In genomic region chr5:14715481-14715880, GRCh38 we compare ENCODE assay signal across 28 cellular contexts. TPM values are rescaled to one million over a fixed set of nuclear protein-coding genes. Genes with fewer than 3 reads are reported as not detected.
DNase-seq lines count a peak whose midpoint lies in the region; ATAC-seq and TF ChIP-seq lines count a peak whose summit lies in the region.
"Had no signal": no experiment of that assay in that cellular context is flagged by ENCODE, and none has a peak within 500 bp of the region (broad histone marks: within the 10 kb centered on the region; RNA-seq: fewer than 3 reads in every experiment).

No MANE protein-coding gene starts in this region.

- DNase-seq in activated naive CD4-positive, alpha-beta T cell treated with anti-CD3 and anti-CD28 coated beads for 36 hours: no peak
- no peak for DNase-seq in activated naive CD4-positive, alpha-beta T cell treated with anti-CD3 and anti-CD28 coated beads, Interleukin-2, amount 10 ng/mL, durations not matched to agents 7 days and 5 days
- peak; percentile 16 to 41 for DNase-seq in foreskin fibroblast
- no peak for DNase-seq in stimulated activated effector memory CD8-positive, alpha-beta T cell treated with anti-CD3 and anti-CD28 coated beads, Interleukin-12 subunit alpha, Interleukin-12 subunit beta, amount 100 ng/mL, for 72 hours (ENCODE audit: low spot score in 2 of 2)
- no peak for DNase-seq in effector CD8-positive, alpha-beta T cell (lab: John Stamatoyannopoulos, UW)
- DNase-seq in dorsolateral prefrontal cortex: no peak
- DNase-seq: activated CD4-positive, alpha-beta T cell treated with anti-CD3 and anti-CD28 coated beads, Interleukin-2, amount 50 U/mL, for 48 hours; activated effector memory CD4-positive, alpha-beta T cell treated with anti-CD3 and anti-CD28 coated beads, Interleukin-2, amount 50 U/mL, for 16 hours; body of pancreas; Calu3; effector memory CD4-positive, alpha-beta T cell; Kasumi-1; left colon; NCI-H1436 treated with DMSO at 0.1 percent for 48 hours; NCI-H345; NCI-H82; stimulated activated CD4-positive, alpha-beta T cell treated with anti-CD3 and anti-CD28 coated beads, Interleukin-15, amount 100 ng/mL, for 24 hours; stimulated activated naive CD8-positive, alpha-beta T cell treated with anti-CD3 and anti-CD28 coated beads, Interleukin-15, Interleukin-2, amounts not matched to agents 100 U/mL and 50 U/mL, for 24 hours; T-helper 1 cell had no signal

- H3K27ac ChIP-seq in VCaP: peak overlapping the region; percentile 96
- H3K27ac ChIP-seq in dorsolateral prefrontal cortex: peak overlapping the region in 1 of 59 donors; percentile 7
- H3K27ac ChIP-seq: body of pancreas, gastroesophageal sphincter, hepatocyte, thoracic aorta had no signal

- H3K4me3 ChIP-seq in foreskin fibroblast (ENCODE audit: low read depth in 1 of 2, low read length in 2 of 2): no peak overlapping the region
- H3K4me3 ChIP-seq in dorsolateral prefrontal cortex: no peak overlapping the region
- H3K4me3 ChIP-seq: body of pancreas, gastroesophageal sphincter, GM12878, hepatocyte, thoracic aorta had no signal

- H3K4me1 Mint-ChIP-seq in activated naive CD4-positive, alpha-beta T cell treated with anti-CD3 and anti-CD28 coated beads for 36 hours (ENCODE audit: low read depth): peaks cover 22% of the 10 kb centered on the region
- H3K4me1 Mint-ChIP-seq in activated naive CD4-positive, alpha-beta T cell treated with anti-CD3 and anti-CD28 coated beads, Interleukin-2, amount 10 ng/mL, durations not matched to agents 7 days and 5 days: peaks cover 2% of the 10 kb centered on the region
- peaks cover 40% of the 10 kb centered on the region for H3K4me1 Mint-ChIP-seq in stimulated activated effector memory CD8-positive, alpha-beta T cell treated with anti-CD3 and anti-CD28 coated beads, Interleukin-12 subunit alpha, Interleukin-12 subunit beta, amount 100 ng/mL, for 72 hours

- no peak for ATAC-seq in stimulated activated effector memory CD8-positive, alpha-beta T cell treated with anti-CD3 and anti-CD28 coated beads, Interleukin-12 subunit alpha, Interleukin-12 subunit beta, amount 100 ng/mL, for 72 hours
- ATAC-seq in GM21447 (IDR thresholded peaks at IDR 0.05; ENCODE audit: unreplicated experiment): no peak
- ATAC-seq: activated CD4-positive, CD25-positive, alpha-beta regulatory T cell treated with anti-CD3 and anti-CD28 coated beads, Interleukin-2, amount 50 U/mL, for 24 hours; body of pancreas; gastroesophageal sphincter; GM12878; HepG2; left colon; stimulated activated naive CD8-positive, alpha-beta T cell treated with anti-CD3 and anti-CD28 coated beads, Interleukin-15, Interleukin-2, amounts not matched to agents 100 U/mL and 50 U/mL, for 24 hours had no signal

- H3K36me3 Mint-ChIP-seq in activated naive CD4-positive, alpha-beta T cell treated with anti-CD3 and anti-CD28 coated beads for 36 hours (ENCODE audit: low read depth): peaks cover 32% of the 10 kb centered on the region
- peaks cover 56% of the 10 kb centered on the region for H3K36me3 Mint-ChIP-seq in activated naive CD4-positive, alpha-beta T cell treated with anti-CD3 and anti-CD28 coated beads, Interleukin-2, amount 10 ng/mL, durations not matched to agents 7 days and 5 days
- H3K36me3 Mint-ChIP-seq in stimulated activated effector memory CD8-positive, alpha-beta T cell treated with anti-CD3 and anti-CD28 coated beads, Interleukin-12 subunit alpha, Interleukin-12 subunit beta, amount 100 ng/mL, for 72 hours: peaks cover 97% of the 10 kb centered on the region

- peak overlapping the region; percentile 18 for H3K27ac Mint-ChIP-seq in activated naive CD4-positive, alpha-beta T cell treated with anti-CD3 and anti-CD28 coated beads for 36 hours
- no peak overlapping the region for H3K27ac Mint-ChIP-seq in activated naive CD4-positive, alpha-beta T cell treated with anti-CD3 and anti-CD28 coated beads, Interleukin-2, amount 10 ng/mL, durations not matched to agents 7 days and 5 days
- H3K27ac Mint-ChIP-seq in stimulated activated effector memory CD8-positive, alpha-beta T cell treated with anti-CD3 and anti-CD28 coated beads, Interleukin-12 subunit alpha, Interleukin-12 subunit beta, amount 100 ng/mL, for 72 hours: peak overlapping the region; percentile 88

- H3K4me3 Mint-ChIP-seq in activated naive CD4-positive, alpha-beta T cell treated with anti-CD3 and anti-CD28 coated beads for 36 hours: no peak overlapping the region
- H3K4me3 Mint-ChIP-seq in activated naive CD4-positive, alpha-beta T cell treated with anti-CD3 and anti-CD28 coated beads, Interleukin-2, amount 10 ng/mL, durations not matched to agents 7 days and 5 days: no peak overlapping the region
- no peak overlapping the region for H3K4me3 Mint-ChIP-seq in stimulated activated effector memory CD8-positive, alpha-beta T cell treated with anti-CD3 and anti-CD28 coated beads, Interleukin-12 subunit alpha, Interleukin-12 subunit beta, amount 100 ng/mL, for 72 hours

- CTCF ChIA-PET in activated naive CD4-positive, alpha-beta T cell treated with anti-CD3 and anti-CD28 coated beads for 36 hours (lab: Charles Lee): interaction anchor here (0.6 kb wide), 1 partner anchor 602 kb away, joined by 3 read pairs; no protein-coding TSS in a partner anchor
- CTCF ChIA-PET in activated naive CD4-positive, alpha-beta T cell treated with anti-CD3 and anti-CD28 coated beads, Interleukin-2, amount 10 ng/mL, durations not matched to agents 7 days and 5 days (lab: Charles Lee): no interaction called here

- no peak for TF ChIP-seq CTCF in VCaP (conservative IDR thresholded peaks at IDR 0.05)
- TF ChIP-seq CTCF in foreskin fibroblast (IDR thresholded peaks at IDR 0.05; ENCODE audit: low read depth, low read length): no peak
- no peak for TF ChIP-seq CTCF in dorsolateral prefrontal cortex (IDR thresholded peaks at IDR 0.05 in 54 of 56, conservative IDR thresholded peaks at IDR 0.05 in 2 of 56; ENCODE audit: low read depth in 1 of 56, partially characterized antibody in 56 of 56)

- no peaks in the 10 kb centered on the region for H3K27me3 ChIP-seq in dorsolateral prefrontal cortex
- H3K27me3 ChIP-seq: body of pancreas, gastroesophageal sphincter, hepatocyte had no signal

- no peaks in the 10 kb centered on the region for H3K27me3 Mint-ChIP-seq in activated naive CD4-positive, alpha-beta T cell treated with anti-CD3 and anti-CD28 coated beads for 36 hours (ENCODE audit: low read depth)
- no peaks in the 10 kb centered on the region for H3K27me3 Mint-ChIP-seq in activated naive CD4-positive, alpha-beta T cell treated with anti-CD3 and anti-CD28 coated beads, Interleukin-2, amount 10 ng/mL, durations not matched to agents 7 days and 5 days
- H3K27me3 Mint-ChIP-seq: progenitor cell of endocrine pancreas had no signal

- no peaks in the 10 kb centered on the region for H3K9me3 Mint-ChIP-seq in activated naive CD4-positive, alpha-beta T cell treated with anti-CD3 and anti-CD28 coated beads for 36 hours
- H3K9me3 Mint-ChIP-seq in activated naive CD4-positive, alpha-beta T cell treated with anti-CD3 and anti-CD28 coated beads, Interleukin-2, amount 10 ng/mL, durations not matched to agents 7 days and 5 days: no peaks in the 10 kb centered on the region
- no peaks in the 10 kb centered on the region for H3K9me3 Mint-ChIP-seq in stimulated activated effector memory CD8-positive, alpha-beta T cell treated with anti-CD3 and anti-CD28 coated beads, Interleukin-12 subunit alpha, Interleukin-12 subunit beta, amount 100 ng/mL, for 72 hours

- intact Hi-C loops in activated naive CD4-positive, alpha-beta T cell treated with anti-CD3 and anti-CD28 coated beads for 36 hours (cut with micrococcal nuclease): no loop called here
- intact Hi-C loops in dorsolateral prefrontal cortex (cut with DNase I): no loop called here

RNA-seq across cellular contexts. Expression of gene OTULIN, which starts 51.0 kb away (rescaled TPM):
- total RNA-seq in activated naive CD4-positive, alpha-beta T cell treated with anti-CD3 and anti-CD28 coated beads for 36 hours: 10 to 100 TPM; 46.4 to 48.0 TPM
- total RNA-seq in dorsolateral prefrontal cortex: 10 to 100 TPM; 14.9 to 36.1 (median 22.3) TPM

Comparison
In these comparisons a context has a peak if more than half of its experiments do, and no peak if none do; other contexts are left out.
1. DNase-seq: peak in foreskin fibroblast (2 of 2); none in activated naive CD4-positive, alpha-beta T cell treated with anti-CD3 and anti-CD28 coated beads for 36 hours (single experiment), activated naive CD4-positive, alpha-beta T cell treated with anti-CD3 and anti-CD28 coated beads, Interleukin-2, amount 10 ng/mL, durations not matched to agents 7 days and 5 days (single experiment), stimulated activated effector memory CD8-positive, alpha-beta T cell treated with anti-CD3 and anti-CD28 coated beads, Interleukin-12 subunit alpha, Interleukin-12 subunit beta, amount 100 ng/mL, for 72 hours (0 of 2), effector CD8-positive, alpha-beta T cell (single experiment) and dorsolateral prefrontal cortex (0 of 10).